Comparison of ENCODE assay signal across 15 cellular contexts in the genomic region with DNA sequence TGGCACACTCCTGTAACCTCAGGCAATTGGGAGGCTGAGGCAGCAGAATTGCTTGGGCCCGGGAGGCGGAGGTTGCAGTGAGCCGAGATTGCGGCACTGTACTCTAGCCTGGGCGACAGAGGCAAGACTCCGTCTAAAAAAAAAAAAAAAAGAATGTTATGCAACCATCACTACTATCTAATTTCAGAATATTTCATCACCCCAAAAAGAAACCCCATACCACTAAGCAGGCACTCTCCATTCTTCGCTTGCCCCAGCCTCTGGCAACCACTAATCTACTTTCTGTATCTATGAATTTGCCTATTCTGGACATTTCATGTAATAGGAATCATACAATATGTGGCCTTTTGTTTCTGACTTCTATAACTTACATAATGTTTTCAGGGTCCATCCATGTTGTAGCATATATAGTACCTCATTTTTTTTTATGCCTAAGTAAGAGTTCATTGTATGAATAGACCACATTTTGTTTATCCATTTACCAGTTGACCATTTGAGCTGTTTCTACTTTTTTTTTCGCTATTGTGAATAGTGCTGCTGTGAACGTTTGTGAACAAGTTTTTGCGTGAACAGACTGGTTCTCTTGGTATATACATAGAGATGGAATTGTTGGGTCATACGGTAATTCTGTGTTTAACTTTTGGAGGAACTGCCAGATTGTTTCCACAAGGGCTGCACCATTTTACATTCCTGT.
A peak's percentile ranks its signal among the peaks of the same experiment; 100 is the strongest.
DNase-seq lines count a peak whose midpoint lies in the region; ATAC-seq lines count a peak whose summit lies in the region.
"Had no signal": no experiment of that assay in that cellular context is flagged by ENCODE, and none has a peak within 500 bp of the region (broad histone marks: within the 10 kb centered on the region; RNA-seq: fewer than 3 reads in every experiment).

No MANE protein-coding gene starts in this region.

- DNase-seq in activated CD4-positive, alpha-beta memory T cell treated with anti-CD3 and anti-CD28 coated beads for 36 hours: no peak
- DNase-seq in activated CD4-positive, alpha-beta memory T cell treated with anti-CD3 and anti-CD28 coated beads, Interleukin-2, amount 10 ng/mL, durations not matched to agents 7 days and 5 days: no peak
- DNase-seq in CD4-positive, CD25-positive, alpha-beta regulatory T cell: no peak
- DNase-seq in NOMO-1 treated with DMSO at 0.1 percent for 48 hours (lab: John Stamatoyannopoulos, UW; ENCODE audit: unreplicated experiment) (peak; percentile 13), NCI-H1105 (lab: John Stamatoyannopoulos, UW) (no peak)
- DNase-seq in stimulated activated CD4-positive, alpha-beta T cell treated with anti-CD3 and anti-CD28 coated beads, Interleukin-4, amount 100 ng/mL, for 4 hours: no peak
- DNase-seq: NCI-H1092 treated with DMSO at 0.1 percent for 48 hours, NCI-H187, NCI-H446 treated with DMSO at 0.1 percent for 48 hours, NCI-H748 treated with DMSO at 0.1 percent for 48 hours had no signal

- H3K4me3 ChIP-seq in CD4-positive, CD25-positive, alpha-beta regulatory T cell (ENCODE audit: low read depth, low read length): no peak overlapping the region
- H3K4me3 ChIP-seq: SJSA1 had no signal

- peaks cover 4% of the 10 kb centered on the region for H3K9me3 Mint-ChIP-seq in activated CD4-positive, alpha-beta memory T cell treated with anti-CD3 and anti-CD28 coated beads for 36 hours
- peaks cover 6% of the 10 kb centered on the region for H3K9me3 Mint-ChIP-seq in activated CD4-positive, alpha-beta memory T cell treated with anti-CD3 and anti-CD28 coated beads, Interleukin-2, amount 10 ng/mL, durations not matched to agents 7 days and 5 days
- H3K9me3 Mint-ChIP-seq in CD4-positive, CD25-positive, alpha-beta regulatory T cell: peaks cover 0 to 1% (median 0%) of the 10 kb centered on the region in 7 donors
- no peaks in the 10 kb centered on the region for H3K9me3 Mint-ChIP-seq in dendritic cell treated with granulocyte-macrophage colony-stimulating factor and Interleukin-4, amounts not matched to agents 40 ng/mL and 50 ng/mL, for 4 days

- H3K9me3 ChIP-seq in CD4-positive, CD25-positive, alpha-beta regulatory T cell (ENCODE audit: control insufficient read depth in 2 of 2, low read length in 2 of 2): no peaks in the 10 kb centered on the region
- H3K9me3 ChIP-seq: SJSA1 had no signal

- POLR2A ChIA-PET in activated CD4-positive, alpha-beta memory T cell treated with anti-CD3 and anti-CD28 coated beads for 36 hours (lab: Charles Lee): no interaction called here
- POLR2A ChIA-PET in activated CD4-positive, alpha-beta memory T cell treated with anti-CD3 and anti-CD28 coated beads, Interleukin-2, amount 10 ng/mL, durations not matched to agents 7 days and 5 days (lab: Charles Lee): no interaction called here

- no peaks in the 10 kb centered on the region for H3K27me3 ChIP-seq in CD4-positive, CD25-positive, alpha-beta regulatory T cell (ENCODE audit: control insufficient read depth, insufficient read depth, low read length)
- H3K27me3 ChIP-seq: SJSA1 had no signal

- intact Hi-C loops in activated CD4-positive, alpha-beta memory T cell treated with anti-CD3 and anti-CD28 coated beads for 36 hours (cut with micrococcal nuclease): no loop called here
- intact Hi-C loops in dendritic cell treated with granulocyte-macrophage colony-stimulating factor and Interleukin-4, amounts not matched to agents 40 ng/mL and 50 ng/mL, for 4 days (cut with micrococcal nuclease): no loop called here

- peaks cover 3% of the 10 kb centered on the region for H3K4me1 ChIP-seq in CD4-positive, CD25-positive, alpha-beta regulatory T cell (ENCODE audit: control insufficient read depth, insufficient read depth, low read length, poor library complexity, severe bottlenecking)

- H3K27me3 Mint-ChIP-seq in activated CD4-positive, alpha-beta memory T cell treated with anti-CD3 and anti-CD28 coated beads for 36 hours: no peaks in the 10 kb centered on the region
- H3K27me3 Mint-ChIP-seq in activated CD4-positive, alpha-beta memory T cell treated with anti-CD3 and anti-CD28 coated beads, Interleukin-2, amount 10 ng/mL, durations not matched to agents 7 days and 5 days: no peaks in the 10 kb centered on the region
- no peaks in the 10 kb centered on the region for H3K27me3 Mint-ChIP-seq in CD4-positive, CD25-positive, alpha-beta regulatory T cell
- H3K27me3 Mint-ChIP-seq in dendritic cell treated with granulocyte-macrophage colony-stimulating factor and Interleukin-4, amounts not matched to agents 40 ng/mL and 50 ng/mL, for 4 days: no peaks in the 10 kb centered on the region

- no peak overlapping the region for H3K4me3 Mint-ChIP-seq in activated CD4-positive, alpha-beta memory T cell treated with anti-CD3 and anti-CD28 coated beads for 36 hours
- no peak overlapping the region for H3K4me3 Mint-ChIP-seq in activated CD4-positive, alpha-beta memory T cell treated with anti-CD3 and anti-CD28 coated beads, Interleukin-2, amount 10 ng/mL, durations not matched to agents 7 days and 5 days
- no peak overlapping the region for H3K4me3 Mint-ChIP-seq in CD4-positive, CD25-positive, alpha-beta regulatory T cell
- no peak overlapping the region for H3K4me3 Mint-ChIP-seq in dendritic cell treated with granulocyte-macrophage colony-stimulating factor and Interleukin-4, amounts not matched to agents 40 ng/mL and 50 ng/mL, for 4 days

- peaks cover 10% of the 10 kb centered on the region for H3K36me3 ChIP-seq in CD4-positive, CD25-positive, alpha-beta regulatory T cell (ENCODE audit: control insufficient read depth, insufficient read depth, low read length)

- H3K27ac Mint-ChIP-seq in activated CD4-positive, alpha-beta memory T cell treated with anti-CD3 and anti-CD28 coated beads for 36 hours: peak overlapping the region; percentile 39
- H3K27ac Mint-ChIP-seq in activated CD4-positive, alpha-beta memory T cell treated with anti-CD3 and anti-CD28 coated beads, Interleukin-2, amount 10 ng/mL, durations not matched to agents 7 days and 5 days: no peak overlapping the region
- H3K27ac Mint-ChIP-seq in CD4-positive, CD25-positive, alpha-beta regulatory T cell: peak overlapping the region in 2 of 3 donors; percentile 20 to 75
- H3K27ac Mint-ChIP-seq in dendritic cell treated with granulocyte-macrophage colony-stimulating factor and Interleukin-4, amounts not matched to agents 40 ng/mL and 50 ng/mL, for 4 days: peak overlapping the region; percentile 41

- ATAC-seq in CD4-positive, CD25-positive, alpha-beta regulatory T cell (ENCODE audit: low read depth in 2 of 2): no peak
- ATAC-seq in GM21515 (IDR thresholded peaks at IDR 0.05; ENCODE audit: unreplicated experiment): no peak
- ATAC-seq: HCT116 had no signal

- CTCF ChIA-PET in activated CD4-positive, alpha-beta memory T cell treated with anti-CD3 and anti-CD28 coated beads for 36 hours (lab: Charles Lee): no interaction called here
- CTCF ChIA-PET in activated CD4-positive, alpha-beta memory T cell treated with anti-CD3 and anti-CD28 coated beads, Interleukin-2, amount 10 ng/mL, durations not matched to agents 7 days and 5 days (lab: Charles Lee): no interaction called here

- H3K4me1 Mint-ChIP-seq in activated CD4-positive, alpha-beta memory T cell treated with anti-CD3 and anti-CD28 coated beads for 36 hours (ENCODE audit: low read depth): peaks cover 22% of the 10 kb centered on the region
- H3K4me1 Mint-ChIP-seq in activated CD4-positive, alpha-beta memory T cell treated with anti-CD3 and anti-CD28 coated beads, Interleukin-2, amount 10 ng/mL, durations not matched to agents 7 days and 5 days: peaks cover 11% of the 10 kb centered on the region
- H3K4me1 Mint-ChIP-seq in CD4-positive, CD25-positive, alpha-beta regulatory T cell: peaks cover 10 to 37% (median 33%) of the 10 kb centered on the region in 4 donors
- H3K4me1 Mint-ChIP-seq in dendritic cell treated with granulocyte-macrophage colony-stimulating factor and Interleukin-4, amounts not matched to agents 40 ng/mL and 50 ng/mL, for 4 days (ENCODE audit: low read depth): peaks cover 31% of the 10 kb centered on the region

- H3K36me3 Mint-ChIP-seq in activated CD4-positive, alpha-beta memory T cell treated with anti-CD3 and anti-CD28 coated beads for 36 hours: peaks cover 52% of the 10 kb centered on the region
- peaks cover 39% of the 10 kb centered on the region for H3K36me3 Mint-ChIP-seq in activated CD4-positive, alpha-beta memory T cell treated with anti-CD3 and anti-CD28 coated beads, Interleukin-2, amount 10 ng/mL, durations not matched to agents 7 days and 5 days (ENCODE audit: low read depth)
- H3K36me3 Mint-ChIP-seq in CD4-positive, CD25-positive, alpha-beta regulatory T cell: peaks cover 24% of the 10 kb centered on the region
- H3K36me3 Mint-ChIP-seq in dendritic cell treated with granulocyte-macrophage colony-stimulating factor and Interleukin-4, amounts not matched to agents 40 ng/mL and 50 ng/mL, for 4 days (ENCODE audit: low read depth): peaks cover 30% of the 10 kb centered on the region

- no peak overlapping the region for H3K27ac ChIP-seq in CD4-positive, CD25-positive, alpha-beta regulatory T cell (ENCODE audit: insufficient read depth, low read length, poor library complexity, severe bottlenecking)
- H3K27ac ChIP-seq: C4-2B, SJSA1 had no signal
